ENCODE assay signal across 8 cellular contexts in genomic region chr12:12807970-12808702, GRCh38. TPM values are rescaled to one million over a fixed set of nuclear protein-coding genes. Genes with fewer than 3 reads are reported as not detected.
DNase-seq lines count a peak whose midpoint lies in the region; ATAC-seq and TF ChIP-seq lines count a peak whose summit lies in the region.

No MANE protein-coding gene starts in this region.

- no peak overlapping the region for H3K4me3 Mint-ChIP-seq in endothelial cell (ENCODE audit: unreplicated experiment)

- intact Hi-C loops in prostate gland (cut with DNase I): no loop called here

- DNase-seq in CD1c-positive myeloid dendritic cell (ENCODE audit: extremely low spot score) (peak; percentile 47), endothelial cell (ENCODE audit: low spot score) (no peak), prostate gland (ENCODE audit: low spot score) (no peak), ACHN (no peak), middle frontal gyrus (ENCODE audit: extremely low spot score, low spot score) (no peak)
- peak; percentile 27 to 28 for DNase-seq in activated CD4-positive, alpha-beta T cell treated with anti-CD3 and anti-CD28 coated beads, Interleukin-2, amount 50 U/mL, for 4 hours

- peaks cover 23% of the 10 kb centered on the region for H3K4me1 Mint-ChIP-seq in endothelial cell (ENCODE audit: unreplicated experiment)

- no peak for TF ChIP-seq POLR2A in prostate gland (IDR thresholded peaks at IDR 0.05)

- no peaks in the 10 kb centered on the region for H3K27me3 ChIP-seq in prostate gland (replicated peaks; ENCODE audit: insufficient read depth)

- WGBS in prostate gland: 17% methylated on average over 11 of the region's 11 CpGs

- H3K27ac Mint-ChIP-seq in endothelial cell (ENCODE audit: unreplicated experiment): peak overlapping the region; percentile 95

- TF ChIP-seq CTCF in endothelial cell (IDR thresholded peaks at IDR 0.05; ENCODE audit: unreplicated experiment): no peak
- TF ChIP-seq CTCF in prostate gland (IDR thresholded peaks at IDR 0.05): no peak

- H3K4me1 ChIP-seq in prostate gland (replicated peaks): no peaks in the 10 kb centered on the region

- no peaks in the 10 kb centered on the region for H3K36me3 Mint-ChIP-seq in endothelial cell (ENCODE audit: low read depth, unreplicated experiment)

- H3K9me3 ChIP-seq in prostate gland: no peaks in the 10 kb centered on the region

- no peak overlapping the region for H3K4me3 ChIP-seq in prostate gland

- peak; percentile 59 for ATAC-seq in GM19328 (IDR thresholded peaks at IDR 0.05; ENCODE audit: unreplicated experiment)
- peak; percentile 50 for ATAC-seq in HG03439 (IDR thresholded peaks at IDR 0.05; ENCODE audit: unreplicated experiment)

- no peaks in the 10 kb centered on the region for H3K27me3 Mint-ChIP-seq in endothelial cell (ENCODE audit: unreplicated experiment)

- in situ Hi-C loops in ACHN (cut with HindIII; ENCODE audit: low pct_ligation_motif_present, low pct_unique_long_range_greater_than_20kb, low sequenced_read_pairs): no loop called here

- no peaks in the 10 kb centered on the region for H3K9me3 Mint-ChIP-seq in endothelial cell (ENCODE audit: unreplicated experiment)

- H3K27ac ChIP-seq in prostate gland: peak overlapping the region; percentile 59 to 61

- no peaks in the 10 kb centered on the region for H3K36me3 ChIP-seq in prostate gland

RNA-seq across cellular contexts. Expression of gene DDX47, which starts 5.0 kb away (rescaled TPM):
- 45.1 TPM for total RNA-seq in endothelial cell (ENCODE audit: unreplicated experiment)
- total RNA-seq in prostate gland: 10 to 100 TPM; 44.6 to 74.8 TPM

RNA-seq across cellular contexts. Expression of gene APOLD1, which starts 22.7 kb away (rescaled TPM):
- total RNA-seq in endothelial cell (ENCODE audit: unreplicated experiment): 5.2 TPM
- 10 to 100 TPM; 10.7 to 16.1 TPM for total RNA-seq in prostate gland

Comparison
In these comparisons a context has a peak if more than half of its experiments do, and no peak if none do; other contexts are left out.
1. DNase-seq: peak in CD1c-positive myeloid dendritic cell (single experiment) and activated CD4-positive, alpha-beta T cell treated with anti-CD3 and anti-CD28 coated beads, Interleukin-2, amount 50 U/mL, for 4 hours (2 of 2); none in endothelial cell (single experiment), prostate gland (single experiment), ACHN (single experiment) and middle frontal gyrus (single experiment).